ENCODE assay signal across 8 cellular contexts in the genomic region with DNA sequence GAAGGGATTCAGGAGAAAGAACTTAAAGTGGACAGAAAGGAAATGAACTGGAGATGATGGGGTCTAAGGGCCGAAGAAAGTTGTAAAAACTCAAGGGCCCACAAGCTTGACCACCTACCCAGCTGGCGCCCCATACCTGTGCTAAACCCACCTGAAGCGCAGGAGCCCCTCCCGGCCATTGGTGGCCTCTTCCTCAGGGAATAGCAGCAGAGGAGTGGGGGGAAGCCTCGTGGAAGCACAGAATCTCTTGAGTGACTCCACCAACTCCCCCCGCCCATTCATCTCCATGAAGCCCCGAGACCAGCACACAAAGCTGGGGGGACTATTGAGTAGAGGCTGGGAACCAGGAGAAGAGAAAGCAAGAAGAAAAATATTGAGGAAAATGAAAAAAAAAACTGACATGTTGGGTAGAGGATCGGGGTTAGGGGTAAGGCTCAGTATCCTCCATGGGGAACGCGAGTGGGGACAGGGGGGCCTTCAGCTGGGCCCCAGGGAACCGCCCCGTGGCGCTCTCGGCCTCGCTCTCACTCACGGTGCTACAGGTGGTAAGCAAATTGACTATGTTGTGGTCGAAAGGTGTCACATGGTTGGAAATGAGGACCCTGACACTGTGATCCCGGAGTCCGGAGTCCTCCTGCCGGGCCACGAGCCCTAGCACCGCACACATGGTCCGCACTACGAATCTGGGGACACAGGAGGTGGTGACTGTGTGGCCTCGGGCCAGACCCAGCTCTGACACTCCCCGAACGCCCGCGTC. TPM values are rescaled to one million over a fixed set of nuclear protein-coding genes. Genes with fewer than 3 reads are reported as not detected.
A peak's percentile ranks its signal among the peaks of the same experiment; 100 is the strongest.
DNase-seq lines count a peak whose midpoint lies in the region; ATAC-seq and TF ChIP-seq lines count a peak whose summit lies in the region.

No MANE protein-coding gene starts in this region.

- H3K27me3 Mint-ChIP-seq in CD14-positive monocyte (ENCODE audit: low read depth in 3 of 3): peaks cover 0 to 8% (median 5%) of the 10 kb centered on the region in 3 donors

- H2BK20ac ChIP-seq in IMR-90 (ENCODE audit: low read depth, low read length): no peak overlapping the region

- peaks cover 38% of the 10 kb centered on the region for H3K36me3 ChIP-seq in IMR-90 (ENCODE audit: control insufficient read depth, insufficient read depth, low read length)
- peaks cover 62% of the 10 kb centered on the region for H3K36me3 ChIP-seq in mesodermal cell (ENCODE audit: control insufficient read depth, insufficient read depth, low read length)
- H3K36me3 ChIP-seq in aorta (ENCODE audit: control insufficient read depth in 1 of 2, insufficient read depth in 2 of 2, low read length in 1 of 2): peaks cover 0 to 5% of the 10 kb centered on the region in 2 donors

- H4K5ac ChIP-seq in IMR-90 (ENCODE audit: low read depth, low read length): peak overlapping the region; percentile 55

- H3K36me3 Mint-ChIP-seq in CD14-positive monocyte: peaks cover 36 to 47% of the 10 kb centered on the region in 2 donors

- dilution Hi-C loops in IMR-90 (cut with HindIII; ENCODE audit: low sequenced_read_pairs, unreplicated experiment): no loop called here

- peak overlapping the region; percentile 94 to 98 for H3K4me3 Mint-ChIP-seq in CD14-positive monocyte

- H3K9me3 ChIP-seq in IMR-90 (ENCODE audit: control insufficient read depth, insufficient read depth, low read length): no peaks in the 10 kb centered on the region
- no peaks in the 10 kb centered on the region for H3K9me3 ChIP-seq in mesodermal cell (ENCODE audit: control insufficient read depth, low read length)
- H3K9me3 ChIP-seq in aorta (ENCODE audit: control insufficient read depth, low read length): no peaks in the 10 kb centered on the region

- H4K8ac ChIP-seq in IMR-90 (ENCODE audit: low read depth in 2 of 2, low read length in 2 of 2): peak overlapping the region; percentile 78 to 95

- BruUV-seq in IMR-90 (replicated peaks; lab: Mats Ljungman, UMichigan): TSS peak; percentile 57

- H2BK5ac ChIP-seq in IMR-90 (ENCODE audit: low read depth, low read length, poor library complexity, severe bottlenecking): peak overlapping the region; percentile 73

- peak overlapping the region; percentile 79 for H4K91ac ChIP-seq in IMR-90 (ENCODE audit: insufficient read depth, low read depth, low read length)

- peak overlapping the region; percentile 49; the same call in 1 of the 2 replicates for H2BK120ac ChIP-seq in IMR-90 (ENCODE audit: low read depth, low read length)

- H4K20me1 ChIP-seq in IMR-90 (ENCODE audit: insufficient read depth, low read length): peaks cover 13% of the 10 kb centered on the region

- H3K9me1 ChIP-seq in IMR-90 (ENCODE audit: insufficient read depth, low read length): peaks cover 19% of the 10 kb centered on the region

- no peak for TF ChIP-seq RAD21 in IMR-90 (IDR thresholded peaks at IDR 0.05; ENCODE audit: low read length)

- H3K4me1 ChIP-seq in IMR-90 (ENCODE audit: control insufficient read depth, insufficient read depth, low read length): peaks cover 12% of the 10 kb centered on the region
- H3K4me1 ChIP-seq in mesodermal cell (ENCODE audit: control insufficient read depth, insufficient read depth, low read length, poor library complexity, severe bottlenecking): peaks cover 12% of the 10 kb centered on the region
- H3K4me1 ChIP-seq in aorta (ENCODE audit: control insufficient read depth in 1 of 2, insufficient read depth in 2 of 2, low read length in 2 of 2): no peaks in the 10 kb centered on the region

- H3K27ac Mint-ChIP-seq in CD14-positive monocyte: peak overlapping the region; percentile 95 to 98 (median 96)

- WGBS in IMR-90 (ENCODE audit: extremely low coverage in 2 of 2, insufficient read length in 1 of 2), 2 experiments: 1% methylated on average over 16 of the region's 29 CpGs; no CpG with 5 or more reads in 1 of the 2 experiments
- WGBS in mesodermal cell (ENCODE audit: insufficient coverage in 2 of 2), 2 experiments: 0 to 10% methylated on average over 16 to 22 of the region's 29 CpGs
- WGBS in aorta, 2 donors: 16 to 18% methylated on average over 29 of the region's 29 CpGs

- H3K9me3 Mint-ChIP-seq in CD14-positive monocyte: peaks cover 0 to 8% (median 0%) of the 10 kb centered on the region in 7 donors

- peak overlapping the region; percentile 95 for H3K4me2 ChIP-seq in IMR-90 (ENCODE audit: low read depth, low read length)

- peak overlapping the region; percentile 88 for H3K23ac ChIP-seq in IMR-90 (ENCODE audit: low read depth, low read length)

- ATAC-seq in GM21423 (IDR thresholded peaks at IDR 0.05; ENCODE audit: unreplicated experiment) (peak; percentile 8), IMR-90 (ENCODE audit: low read depth) (no peak), aorta (ENCODE audit: low FRiP score) (peak; percentile 3)

- POLR2A ChIA-PET in IMR-90 (lab: Charles Lee; ENCODE audit: unreplicated experiment): interaction anchor here (0.5 kb wide), 1 partner anchor 120 kb away, joined by 4 read pairs; no protein-coding TSS in a partner anchor

- CTCF ChIA-PET in IMR-90 (lab: Yijun Ruan, JAX): interaction anchor here (0.6 kb wide), 1 partner anchor 55 kb away, joined by 4 read pairs; no protein-coding TSS in a partner anchor

- in situ Hi-C loops in IMR-90 (cut with MboI; ENCODE audit: low sequenced_read_pairs): no loop called here

- H3K27ac ChIP-seq in IMR-90 (ENCODE audit: insufficient read depth, low read length) (peak overlapping the region; percentile 85), mesodermal cell (ENCODE audit: low read depth, low read length, severe bottlenecking) (peak overlapping the region; percentile 64), aorta (ENCODE audit: low read depth in 1 of 2, low read length in 2 of 2) (peak overlapping the region in 1 of 2 donors; percentile 14)

- H2AK9ac ChIP-seq in IMR-90 (replicated peaks; ENCODE audit: low read depth, low read length, poor library complexity): peak overlapping the region; percentile 100

- H3K56ac ChIP-seq in IMR-90 (ENCODE audit: extremely low read depth, insufficient read depth, low read length): peak overlapping the region; percentile 92

- no peak for DNase-seq in CD14-positive monocyte (ENCODE audit: low spot score)
- no peak for DNase-seq in IMR-90
- DNase-seq in cardiac fibroblast (ENCODE audit: low read depth in 2 of 2): no peak
- no peak for DNase-seq in aorta
- DNase-seq in NK-92 (lab: John Stamatoyannopoulos, UW; ENCODE audit: unreplicated experiment): no peak
- no peak for DNase-seq in NCI-H1436 treated with DMSO at 0.1 percent for 48 hours (lab: John Stamatoyannopoulos, UW)

- no peak overlapping the region for H2BK15ac ChIP-seq in IMR-90 (ENCODE audit: low read depth, low read length)

- peaks cover 32 to 57% of the 10 kb centered on the region in 2 experiments for H3K79me1 ChIP-seq in IMR-90 (ENCODE audit: low read depth in 1 of 2, low read length in 2 of 2)

- H2AFZ ChIP-seq in IMR-90 (replicated peaks; ENCODE audit: low read length, poor library complexity): peak overlapping the region; percentile 99

- H3K4me1 Mint-ChIP-seq in CD14-positive monocyte: peaks cover 42% of the 10 kb centered on the region

- H3K9ac ChIP-seq in IMR-90 (ENCODE audit: low read depth, low read length): peak overlapping the region; percentile 93

- TF ChIP-seq CTCF in CD14-positive monocyte (IDR thresholded peaks at IDR 0.05): no peak
- no peak for TF ChIP-seq CTCF in IMR-90 (conservative IDR thresholded peaks at IDR 0.05; ENCODE audit: low read depth, low read length)
- no peak for TF ChIP-seq CTCF in cardiac fibroblast (IDR thresholded peaks at IDR 0.05; ENCODE audit: low read depth, low read length)

- H3K27me3 ChIP-seq in IMR-90 (ENCODE audit: control insufficient read depth, insufficient read depth, low read length) (no peaks in the 10 kb centered on the region), aorta (ENCODE audit: control insufficient read depth in 1 of 2, insufficient read depth in 2 of 2, low read length in 1 of 2) (no peaks in the 10 kb centered on the region)

- peak overlapping the region; percentile 96 for H2AK5ac ChIP-seq in IMR-90 (ENCODE audit: low read depth, low read length)

- intact Hi-C loops in CD14-positive monocyte (cut with micrococcal nuclease): loop anchor here (1.0 to 5.0 kb wide), 4 partner anchors 21 to 71 kb away; partner anchors contain the start of genes CCDC142 (in 2 of the 2), INO80B (in 2 of the 2), TTC31 (in 2 of the 2) and WBP1 (in 2 of the 2)
- intact Hi-C loops in IMR-90 (cut with micrococcal nuclease): loop anchor here (1.0 to 2.0 kb wide), 3 partner anchors 45 to 59 kb away; partner anchors contain the start of gene TTC31
- intact Hi-C loops in aorta (cut with DNase I): loop anchor here in 1 of 2 donors (1.0 to 5.0 kb wide), 4 partner anchors 22 to 54 kb away; partner anchors contain the start of genes DOK1, PCGF1 and TTC31

- TF ChIP-seq POLR2A in IMR-90 (IDR thresholded peaks at IDR 0.05; ENCODE audit: low read depth, low read length): no peak

- H3K4ac ChIP-seq in IMR-90 (ENCODE audit: low read depth, low read length): peak overlapping the region; percentile 90

- H3K18ac ChIP-seq in IMR-90 (ENCODE audit: low read depth, low read length): no peak overlapping the region

- peak overlapping the region; percentile 95 for H3K14ac ChIP-seq in IMR-90 (replicated peaks; ENCODE audit: low read depth, low read length)

- peak overlapping the region; percentile 93 for H3K4me3 ChIP-seq in IMR-90 (ENCODE audit: insufficient read depth, low read depth, low read length)
- H3K4me3 ChIP-seq in cardiac fibroblast (replicated peaks in 1 of 2; ENCODE audit: low read depth in 2 of 2, low read length in 2 of 2): peak overlapping the region; percentile 98 to 99
- H3K4me3 ChIP-seq in mesodermal cell (ENCODE audit: extremely low read depth, insufficient read depth, low read length, poor library complexity, severe bottlenecking): peak overlapping the region; percentile 98
- H3K4me3 ChIP-seq in aorta (ENCODE audit: low read length in 2 of 2): peak overlapping the region; percentile 52 to 83

RNA-seq across cellular contexts. Expression of gene AUP1, which starts 0.7 kb away (rescaled TPM):
- polyA plus RNA-seq in CD14-positive monocyte (100 to 1,000 TPM; 130 to 149 TPM), IMR-90 (2012; rRNA removed) (100.0 and 104 TPM in 2 replicates), aorta (100 to 1,000 TPM in 1 of 2 donors, 10 to 100 TPM in 1; 49.5 to 279 TPM)
- total RNA-seq in IMR-90 (2012; rRNA removed) (45.8 and 47.5 TPM in 2 replicates), aorta (10 to 100 TPM; 73.0 to 85.4 TPM)
- polyA plus RNA-seq in IMR-90 (2012; cell fraction: cytosol; rRNA removed): 117 and 126 TPM in 2 replicates
- 518 and 729 TPM in 2 replicates for polyA plus RNA-seq in IMR-90 (2012; cell fraction: nucleus; rRNA removed; ENCODE audit: low replicate concordance)
- 122 TPM for polyA plus RNA-seq in mesodermal cell (2013, experiment 1 of 2)
- polyA plus RNA-seq in mesodermal cell (2013, experiment 2 of 2): 97.6 TPM

RNA-seq across cellular contexts. Expression of gene HTRA2, which starts 1.0 kb away (rescaled TPM):
- 10 to 100 TPM; 11.3 to 15.0 TPM for polyA plus RNA-seq in CD14-positive monocyte
- 28.1 and 34.2 TPM in 2 replicates for total RNA-seq in IMR-90 (2012; rRNA removed)
- polyA plus RNA-seq in IMR-90 (2012; rRNA removed): 23.6 and 25.9 TPM in 2 replicates
- 20.8 and 34.6 TPM in 2 replicates for polyA plus RNA-seq in IMR-90 (2012; cell fraction: cytosol; rRNA removed)
- 34.6 and 46.8 TPM in 2 replicates for polyA plus RNA-seq in IMR-90 (2012; cell fraction: nucleus; rRNA removed; ENCODE audit: low replicate concordance)
- polyA plus RNA-seq in mesodermal cell (2013, experiment 1 of 2): 32.1 TPM
- polyA plus RNA-seq in mesodermal cell (2013, experiment 2 of 2): 33.4 TPM
- 10 to 100 TPM; 31.9 to 35.4 TPM for total RNA-seq in aorta
- 10 to 100 TPM; 27.4 to 46.9 TPM for polyA plus RNA-seq in aorta

RNA-seq across cellular contexts. Expression of gene DQX1, which starts 2.7 kb away (rescaled TPM):
- not detected for polyA plus RNA-seq in CD14-positive monocyte
- total RNA-seq in IMR-90 (2012; rRNA removed): not detected in 2 replicates
- polyA plus RNA-seq in IMR-90 (2012; rRNA removed): 0.07 and 0.14 TPM in 2 replicates
- polyA plus RNA-seq in IMR-90 (2012; cell fraction: cytosol; rRNA removed): 0.08 and 0.09 TPM in 2 replicates
- 0.72 TPM in 2 replicates for polyA plus RNA-seq in IMR-90 (2012; cell fraction: nucleus; rRNA removed; ENCODE audit: low replicate concordance)
- polyA plus RNA-seq in mesodermal cell (2013, experiment 1 of 2): 0.48 TPM
- 0.40 TPM for polyA plus RNA-seq in mesodermal cell (2013, experiment 2 of 2)
- total RNA-seq in aorta: under 1 TPM in 1 of 2 donors, not detected in 1; 0.24 TPM
- 1 to 10 TPM in 1 of 2 donors, not detected in 1; 4.1 TPM for polyA plus RNA-seq in aorta

RNA-seq across cellular contexts. Expression of gene TLX2, which starts 14.5 kb away (rescaled TPM):
- polyA plus RNA-seq in CD14-positive monocyte (not detected), IMR-90 (2012; rRNA removed) (not detected in 2 replicates), aorta (not detected)
- total RNA-seq in IMR-90 (2012; rRNA removed) (not detected in 2 replicates), aorta (not detected)
- 0.01 TPM in 1 of 2 replicates, not detected in the other for polyA plus RNA-seq in IMR-90 (2012; cell fraction: cytosol; rRNA removed)
- not detected in 2 replicates for polyA plus RNA-seq in IMR-90 (2012; cell fraction: nucleus; rRNA removed; ENCODE audit: low replicate concordance)
- 0.77 TPM for polyA plus RNA-seq in mesodermal cell (2013, experiment 1 of 2)
- polyA plus RNA-seq in mesodermal cell (2013, experiment 2 of 2): not detected

RNA-seq across cellular contexts. Expression of gene PCGF1, which starts 21.3 kb away (rescaled TPM):
- 10 to 100 TPM; 18.0 to 20.5 TPM for polyA plus RNA-seq in CD14-positive monocyte
- 29.2 and 31.4 TPM in 2 replicates for total RNA-seq in IMR-90 (2012; rRNA removed)
- polyA plus RNA-seq in IMR-90 (2012; rRNA removed): 23.4 and 28.7 TPM in 2 replicates
- polyA plus RNA-seq in IMR-90 (2012; cell fraction: cytosol; rRNA removed): 13.6 and 21.3 TPM in 2 replicates
- polyA plus RNA-seq in IMR-90 (2012; cell fraction: nucleus; rRNA removed; ENCODE audit: low replicate concordance): 24.3 and 41.7 TPM in 2 replicates
- 14.5 TPM for polyA plus RNA-seq in mesodermal cell (2013, experiment 1 of 2)
- 12.7 TPM for polyA plus RNA-seq in mesodermal cell (2013, experiment 2 of 2)
- total RNA-seq in aorta: 10 to 100 TPM; 13.3 to 15.9 TPM
- polyA plus RNA-seq in aorta: 10 to 100 TPM in 1 of 2 donors, 1 to 10 TPM in 1; 8.0 to 17.5 TPM
